ENCODE assay signal across 25 cellular contexts in genomic region chr10:130941886-130942285, GRCh38.
"Had no signal": no experiment of that assay in that cellular context is flagged by ENCODE, and none has a peak within 500 bp of the region (broad histone marks: within the 10 kb centered on the region; RNA-seq: fewer than 3 reads in every experiment).

No MANE protein-coding gene starts in this region.

- H3K27ac ChIP-seq: epithelial cell of prostate, gastrocnemius medialis, lower lobe of right lung, prostate gland, sigmoid colon, thoracic aorta, tibial nerve, upper lobe of right lung, uterus had no signal

- H3K27me3 Mint-ChIP-seq: memory B cell had no signal

- H3K4me3 ChIP-seq: gastrocnemius medialis, lower lobe of right lung, prostate gland, sigmoid colon, thoracic aorta, tibial nerve, upper lobe of right lung, uterus had no signal

- H3K27ac Mint-ChIP-seq: endodermal cell; memory B cell; mesothelial cell of epicardium; nephron progenitor cell; stimulated activated effector memory CD8-positive, alpha-beta T cell treated with anti-CD3 and anti-CD28 coated beads, Interleukin-12 subunit alpha, Interleukin-12 subunit beta, amount 100 ng/mL, for 72 hours had no signal

- H3K9me3 Mint-ChIP-seq: endodermal cell; mesothelial cell of epicardium; naive thymus-derived CD8-positive, alpha-beta T cell; nephron progenitor cell; stimulated activated effector memory CD8-positive, alpha-beta T cell treated with anti-CD3 and anti-CD28 coated beads, Interleukin-12 subunit alpha, Interleukin-12 subunit beta, amount 100 ng/mL, for 72 hours had no signal

- DNase-seq: effector CD8-positive, alpha-beta T cell; endodermal cell; foreskin fibroblast; gastrocnemius medialis; left ventricle myocardium superior; lower lobe of right lung; naive thymus-derived CD8-positive, alpha-beta T cell; nephron progenitor cell; nucleus accumbens; right cardiac atrium; sigmoid colon; stimulated activated CD4-positive, alpha-beta T cell treated with anti-CD3 and anti-CD28 coated beads, Interleukin-2, amount 100 ng/mL, for 24 hours; stimulated activated CD4-positive, alpha-beta T cell treated with anti-CD3 and anti-CD28 coated beads, Interleukin-4, amount 100 ng/mL, for 24 hours; stimulated activated naive CD4-positive, alpha-beta T cell treated with Interleukin-2 at 50 U/mL for 16 hours; upper lobe of right lung; uterus had no signal

- H3K4me3 Mint-ChIP-seq: endodermal cell; memory B cell; mesothelial cell of epicardium; naive thymus-derived CD8-positive, alpha-beta T cell; nephron progenitor cell; stimulated activated effector memory CD8-positive, alpha-beta T cell treated with anti-CD3 and anti-CD28 coated beads, Interleukin-12 subunit alpha, Interleukin-12 subunit beta, amount 100 ng/mL, for 72 hours had no signal

- H3K27me3 ChIP-seq: gastrocnemius medialis, sigmoid colon, tibial nerve, uterus had no signal

- H3K36me3 ChIP-seq: gastrocnemius medialis, lower lobe of right lung, prostate gland, sigmoid colon, thoracic aorta, tibial nerve, upper lobe of right lung, uterus had no signal

- H3K9me3 ChIP-seq: gastrocnemius medialis, lower lobe of right lung, prostate gland, sigmoid colon, thoracic aorta, tibial nerve, upper lobe of right lung, uterus had no signal

- H3K36me3 Mint-ChIP-seq: memory B cell; mesothelial cell of epicardium; naive thymus-derived CD8-positive, alpha-beta T cell; stimulated activated effector memory CD8-positive, alpha-beta T cell treated with anti-CD3 and anti-CD28 coated beads, Interleukin-12 subunit alpha, Interleukin-12 subunit beta, amount 100 ng/mL, for 72 hours had no signal

- H3K4me1 Mint-ChIP-seq: endodermal cell; memory B cell; naive thymus-derived CD8-positive, alpha-beta T cell; nephron progenitor cell; stimulated activated effector memory CD8-positive, alpha-beta T cell treated with anti-CD3 and anti-CD28 coated beads, Interleukin-12 subunit alpha, Interleukin-12 subunit beta, amount 100 ng/mL, for 72 hours had no signal

- FAIRE-seq: keratinocyte had no signal

- ATAC-seq: esophagus mucosa; gastrocnemius medialis; left ventricle myocardium superior; lower lobe of right lung; naive thymus-derived CD8-positive, alpha-beta T cell; right cardiac atrium; stimulated activated effector memory CD8-positive, alpha-beta T cell treated with anti-CD3 and anti-CD28 coated beads, Interleukin-12 subunit alpha, Interleukin-12 subunit beta, amount 100 ng/mL, for 72 hours; upper lobe of right lung had no signal

- H3K4me1 ChIP-seq: gastrocnemius medialis, lower lobe of right lung, prostate gland, tibial nerve, upper lobe of right lung, uterus had no signal
